ENCODE assay signal across 2 cellular contexts in the genomic region with DNA sequence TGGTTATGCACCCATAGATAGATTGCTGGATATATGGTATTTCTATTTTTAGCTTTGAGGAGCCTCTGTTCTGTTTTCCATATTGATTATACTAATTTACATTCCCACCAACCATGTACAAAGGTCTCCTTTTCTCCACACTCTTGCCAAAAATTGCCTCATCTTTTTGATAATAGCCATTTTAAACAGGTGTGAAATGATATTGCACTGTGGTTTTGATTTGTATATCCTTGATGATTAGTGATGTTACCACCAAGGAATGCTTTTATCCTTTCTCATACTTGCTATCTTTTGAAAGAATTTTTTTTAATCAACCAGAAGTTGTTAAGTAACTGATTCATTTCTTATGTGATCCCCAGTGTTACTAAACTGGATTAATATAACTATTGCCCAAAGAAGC.
TF ChIP-seq lines count a peak whose summit lies in the region.

No MANE protein-coding gene starts in this region.

TF ChIP-seq in liver, 16 proteins besides CTCF, POLR2A, EP300 and RAD21:
- TF ChIP-seq GABPA (IDR thresholded peaks at IDR 0.05 in 1 of 2, conservative IDR thresholded peaks at IDR 0.05 in 1 of 2) (no peak), YY1 (IDR thresholded peaks at IDR 0.05) (peak; percentile 55), EGR1 (IDR thresholded peaks at IDR 0.05; ENCODE audit: low read depth in 2 of 2) (no peak), FOXA1 (IDR thresholded peaks at IDR 0.05) (no peak), HNF4A (conservative IDR thresholded peaks at IDR 0.05) (peak; percentile 54 to 65), SP1 (IDR thresholded peaks at IDR 0.05) (peak; percentile 12), HNF4G (IDR thresholded peaks at IDR 0.05) (no peak), RXRA (IDR thresholded peaks at IDR 0.05) (peak in 1 of 2 donors; percentile 35)

TF ChIP-seq in HepG2, 621 proteins besides CTCF, POLR2A, EP300 and RAD21:
- TF ChIP-seq ATAD3A (CRISPR knock-in tag; IDR thresholded peaks at IDR 0.05) (no peak), HNRNPL (IDR thresholded peaks at IDR 0.05; ENCODE audit: low read depth, low read length) (no peak), SMARCC2 (IDR thresholded peaks at IDR 0.05) (no peak), CENPT (CRISPR knock-in tag; IDR thresholded peaks at IDR 0.05; ENCODE audit: low read depth) (no peak), ZFP41 (CRISPR knock-in tag; IDR thresholded peaks at IDR 0.05; ENCODE audit: borderline replicate concordance) (no peak), CHD2 (IDR thresholded peaks at IDR 0.05; ENCODE audit: low read depth, low read length) (no peak)
- TF ChIP-seq, protein P1, sequence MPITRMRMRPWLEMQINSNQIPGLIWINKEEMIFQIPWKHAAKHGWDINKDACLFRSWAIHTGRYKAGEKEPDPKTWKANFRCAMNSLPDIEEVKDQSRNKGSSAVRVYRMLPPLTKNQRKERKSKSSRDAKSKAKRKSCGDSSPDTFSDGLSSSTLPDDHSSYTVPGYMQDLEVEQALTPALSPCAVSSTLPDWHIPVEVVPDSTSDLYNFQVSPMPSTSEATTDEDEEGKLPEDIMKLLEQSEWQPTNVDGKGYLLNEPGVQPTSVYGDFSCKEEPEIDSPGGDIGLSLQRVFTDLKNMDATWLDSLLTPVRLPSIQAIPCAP (CRISPR knock-in tag; IDR thresholded peaks at IDR 0.05; ENCODE audit: low read depth): no peak
TF ChIP-seq in HepG2: peak in this region for 0.
